Comparison of ENCODE assay signal across 10 cellular contexts in genomic region chr1:26848947-26849774, GRCh38. TPM values are rescaled to one million over a fixed set of nuclear protein-coding genes. Genes with fewer than 3 reads are reported as not detected.
A peak's percentile ranks its signal among the peaks of the same experiment; 100 is the strongest.
DNase-seq lines count a peak whose midpoint lies in the region; ATAC-seq, FAIRE-seq and TF ChIP-seq lines count a peak whose summit lies in the region.
"Had no signal": no experiment of that assay in that cellular context is flagged by ENCODE, and none has a peak within 500 bp of the region (broad histone marks: within the 10 kb centered on the region; RNA-seq: fewer than 3 reads in every experiment).

No MANE protein-coding gene starts in this region.

- intact Hi-C loops in kidney (cut with DNase I) (no loop called here), stomach (cut with DNase I; ENCODE audit: low total_unique reads) (no loop called here)

- H3K36me3 Mint-ChIP-seq in HFFc6 (ENCODE audit: low read depth), result peaks cover 26% of the 10 kb centered on the region

- 38 to 61% (median 45%) methylated on average over 9 to 10 of the region's 10 CpGs for WGBS in stomach, 5 donors

- TF ChIP-seq POLR2A in stomach (IDR thresholded peaks at IDR 0.05) (no peak), GM12892 (IDR thresholded peaks at IDR 0.05; ENCODE audit: low read depth, low read length) (no peak)

- H3K9ac ChIP-seq in kidney (ENCODE audit: low read length in 2 of 2), result peak overlapping the region in 1 of 2 donors; percentile 30
- H3K9ac ChIP-seq: parathyroid adenoma had no signal

- no peak for TF ChIP-seq CTCF in HFFc6 (IDR thresholded peaks at IDR 0.05)
- TF ChIP-seq CTCF in kidney (IDR thresholded peaks at IDR 0.05; ENCODE audit: borderline replicate concordance, extremely low read depth, insufficient read depth), result no peak
- no peak for TF ChIP-seq CTCF in stomach (IDR thresholded peaks at IDR 0.05)

- no peak for FAIRE-seq in kidney (lab: Jason Lieb, UNC)
- no peak for FAIRE-seq in GM12892 (lab: Jason Lieb, UNC)
- FAIRE-seq in GM19239 (lab: Jason Lieb, UNC), result no peak

- H3K4me3 ChIP-seq in kidney (ENCODE audit: low read length in 2 of 2) (no peak overlapping the region), stomach (no peak overlapping the region)

- H3K27me3 Mint-ChIP-seq in HFFc6 (ENCODE audit: insufficient read depth), result no peaks in the 10 kb centered on the region; the same call in 1 of the 2 replicates

- H3K27ac Mint-ChIP-seq in HFFc6, result peak overlapping the region; percentile 99

- DNase-seq in HFFc6, result peak; percentile 91
- DNase-seq in amniotic epithelial cell (ENCODE audit: low read depth), result peak; percentile 88
- peak; percentile 96 for DNase-seq in kidney
- DNase-seq in stomach, result peak; percentile 88
- no peak for DNase-seq in GM12892 (ENCODE audit: insufficient read length)
- DNase-seq in GM19239 (ENCODE audit: insufficient read length, low spot score), result no peak
- DNase-seq: NCI-H2029 treated with DMSO at 0.1 percent for 48 hours had no signal

- no peak overlapping the region for H3K4me3 Mint-ChIP-seq in HFFc6

- no peak for ATAC-seq in GM21390 (IDR thresholded peaks at IDR 0.05; ENCODE audit: unreplicated experiment)
- no peak for ATAC-seq in GM21825 (IDR thresholded peaks at IDR 0.05; ENCODE audit: unreplicated experiment)

- no peaks in the 10 kb centered on the region for H3K27me3 ChIP-seq in stomach

- H3K36me3 ChIP-seq in kidney (ENCODE audit: control insufficient read depth in 1 of 2, insufficient read depth in 2 of 2, low read length in 2 of 2) (peaks cover 17 to 29% of the 10 kb centered on the region in 2 donors), stomach (peaks cover 46 to 88% (median 85%) of the 10 kb centered on the region in 4 donors)

- H3K9me3 ChIP-seq in kidney (ENCODE audit: control insufficient read depth in 1 of 2, low read length in 2 of 2), result no peaks in the 10 kb centered on the region
- H3K9me3 ChIP-seq in stomach, result no peaks in the 10 kb centered on the region

- H3K9me3 Mint-ChIP-seq in HFFc6, result no peaks in the 10 kb centered on the region

- peaks cover 0 to 4% of the 10 kb centered on the region in 2 donors for H3K4me1 ChIP-seq in kidney (ENCODE audit: control insufficient read depth in 1 of 2, insufficient read depth in 1 of 2, low read depth in 1 of 2, low read length in 2 of 2)
- H3K4me1 ChIP-seq in stomach, result peaks cover 0 to 36% (median 13%) of the 10 kb centered on the region in 4 donors
- H3K4me1 ChIP-seq: parathyroid adenoma had no signal

- no peak overlapping the region for H3K27ac ChIP-seq in kidney (ENCODE audit: low read depth in 2 of 2, low read length in 2 of 2)
- peak overlapping the region; percentile 28 to 82 (median 77) for H3K27ac ChIP-seq in stomach
- H3K27ac ChIP-seq: parathyroid adenoma had no signal

- H3K4me1 Mint-ChIP-seq in HFFc6 (ENCODE audit: low read depth), result peaks cover 34% of the 10 kb centered on the region

- TF ChIP-seq EP300 in stomach (IDR thresholded peaks at IDR 0.05), result no peak

RNA-seq across cellular contexts. Expression of gene SFN, which starts 13.8 kb away (rescaled TPM):
- under 1 TPM in 4 of 6 experiments, not detected in 2; 0.11 to 0.28 (median 0.20) TPM for total RNA-seq in HFFc6 (2021; fragmentation: NEBNext Ultra II Directional; extraction: Animal tissue kit (Norgen Biotek cat#: 25700))
- total RNA-seq in kidney, result 44.7 TPM
- 2.9 TPM for polyA plus RNA-seq in kidney (ENCODE audit: insufficient read depth, low read depth, low replicate concordance)
- total RNA-seq in stomach, result 100 to 1,000 TPM in 1 of 5 donors, 10 to 100 TPM in 4; 17.4 to 109 (median 78.1) TPM
- 100 to 1,000 TPM in 2 of 3 donors, 10 to 100 TPM in 1; 77.6 to 410 (median 146) TPM for polyA plus RNA-seq in stomach
- polyA plus RNA-seq in GM12892 (2012; ENCODE audit: missing spikeins), result 5.0 TPM

RNA-seq across cellular contexts. Expression of gene ZDHHC18, which starts 22.7 kb away (rescaled TPM):
- 10 to 100 TPM; 19.2 to 31.6 (median 23.8) TPM for total RNA-seq in HFFc6 (2021; fragmentation: NEBNext Ultra II Directional; extraction: Animal tissue kit (Norgen Biotek cat#: 25700))
- total RNA-seq in kidney (15.6 TPM), stomach (10 to 100 TPM in 3 of 5 donors, 1 to 10 TPM in 2; 5.2 to 81.7 (median 13.3) TPM)
- polyA plus RNA-seq in kidney (ENCODE audit: insufficient read depth, low read depth, low replicate concordance) (6.7 TPM), stomach (1 to 10 TPM; 6.3 to 9.0 (median 6.7) TPM)
- polyA plus RNA-seq in GM12892 (2012; ENCODE audit: missing spikeins), result 22.0 TPM

RNA-seq across cellular contexts. Expression of gene GPN2, which starts 40.9 kb away (rescaled TPM):
- total RNA-seq in HFFc6 (2021; fragmentation: NEBNext Ultra II Directional; extraction: Animal tissue kit (Norgen Biotek cat#: 25700)), result 10 to 100 TPM; 28.4 to 39.3 (median 36.1) TPM
- 28.8 TPM for total RNA-seq in kidney
- 24.6 TPM for polyA plus RNA-seq in kidney (ENCODE audit: insufficient read depth, low read depth, low replicate concordance)
- total RNA-seq in stomach, result 10 to 100 TPM in 2 of 5 donors, 1 to 10 TPM in 3; 5.4 to 66.3 (median 9.9) TPM
- polyA plus RNA-seq in stomach, result 10 to 100 TPM; 11.2 to 20.6 (median 15.6) TPM
- polyA plus RNA-seq in GM12892 (2012; ENCODE audit: missing spikeins), result 16.8 TPM

RNA-seq across cellular contexts. Expression of gene GPATCH3, which starts 51.1 kb away (rescaled TPM):
- 10 to 100 TPM in 3 of 6 experiments, 1 to 10 TPM in 3; 8.6 to 12.0 (median 10.2) TPM for total RNA-seq in HFFc6 (2021; fragmentation: NEBNext Ultra II Directional; extraction: Animal tissue kit (Norgen Biotek cat#: 25700))
- total RNA-seq in kidney, result 15.8 TPM
- 15.8 TPM for polyA plus RNA-seq in kidney (ENCODE audit: insufficient read depth, low read depth, low replicate concordance)
- total RNA-seq in stomach, result 10 to 100 TPM in 3 of 5 donors, 1 to 10 TPM in 2; 3.1 to 42.0 (median 10.3) TPM
- 10 to 100 TPM; 13.5 to 21.8 (median 18.3) TPM for polyA plus RNA-seq in stomach
- polyA plus RNA-seq in GM12892 (2012; ENCODE audit: missing spikeins), result 6.0 TPM

Comparison
In these comparisons a context has a peak if more than half of its experiments do, and no peak if none do; other contexts are left out.
1. DNase-seq: peak in HFFc6 (single experiment), amniotic epithelial cell (single experiment), kidney (single experiment) and stomach (single experiment); none in GM12892 (single experiment) and GM19239 (single experiment).
2. H3K27ac ChIP-seq: peak in stomach (5 of 5); none in kidney (0 of 2).
3. RNA of gene SFN, which starts 13.8 kb away (total RNA-seq): 17.4 to 109 TPM in stomach and 44.7 TPM in kidney (single experiment); 0.11 to 0.28 TPM in HFFc6; every median in the first group is over 10 times any median in the second.